Comparison of ENCODE assay signal across 29 cellular contexts in genomic region chr15:70615435-70616310, GRCh38.
"Had no signal": no experiment of that assay in that cellular context is flagged by ENCODE, and none has a peak within 500 bp of the region (broad histone marks: within the 10 kb centered on the region; RNA-seq: fewer than 3 reads in every experiment).

No MANE protein-coding gene starts in this region.

- DNase-seq: activated CD8-positive, alpha-beta memory T cell treated with anti-CD3 and anti-CD28 coated beads, Interleukin-2, amount 50 U/mL, for 48 hours; activated gamma-delta T cell; activated naive CD4-positive, alpha-beta T cell treated with anti-CD3 and anti-CD28 coated beads, Interleukin-2, amount 10 ng/mL, durations not matched to agents 7 days and 5 days; activated naive CD8-positive, alpha-beta T cell treated with anti-CD3 and anti-CD28 coated beads, Interleukin-2, amount 10 ng/mL, durations not matched to agents 7 days and 5 days; activated T-cell treated with anti-CD3 and anti-CD28 coated beads, Interleukin-2, amount 50 U/mL, for 24 hours; amniotic stem cell; brain microvascular endothelial cell; effector memory CD8-positive, alpha-beta T cell; foreskin fibroblast; head of caudate nucleus; hippocampal formation; immature natural killer cell; kidney; midbrain; naive thymus-derived CD4-positive, alpha-beta T cell; ovary; retina; stimulated activated CD4-positive, alpha-beta T cell treated with anti-CD3 and anti-CD28 coated beads, Interleukin-4, amount 100 ng/mL, for 4 hours; stimulated activated CD8-positive, alpha-beta memory T cell treated with anti-CD3 and anti-CD28 coated beads, Interleukin-4, amount 100 ng/mL, for 48 hours; stimulated activated naive B cell treated with anti-CD40 and anti-IgM and Interleukin-4, amounts not matched to agents 10 μg/mL and 1 μg/mL and 100 μg/mL, for 72 hours; stomach; T-helper 2 cell; thyroid gland; upper lobe of left lung had no signal

- H3K27ac ChIP-seq: brain microvascular endothelial cell, coronary artery, ovary, prostate gland, skin epidermis, stomach, thyroid gland, upper lobe of left lung had no signal

- H3K36me3 Mint-ChIP-seq: activated naive CD4-positive, alpha-beta T cell treated with anti-CD3 and anti-CD28 coated beads, Interleukin-2, amount 10 ng/mL, durations not matched to agents 7 days and 5 days; activated naive CD8-positive, alpha-beta T cell treated with anti-CD3 and anti-CD28 coated beads, Interleukin-2, amount 10 ng/mL, durations not matched to agents 7 days and 5 days; immature natural killer cell; memory B cell; naive thymus-derived CD4-positive, alpha-beta T cell; stimulated activated naive B cell treated with anti-CD40 and anti-IgM and Interleukin-4, amounts not matched to agents 10 μg/mL and 1 μg/mL and 100 μg/mL, for 72 hours had no signal

- H3K36me3 ChIP-seq: brain microvascular endothelial cell, ovary, prostate gland, stomach, thyroid gland, upper lobe of left lung had no signal

- H3K4me1 ChIP-seq: prostate gland, upper lobe of left lung had no signal

- ATAC-seq: effector memory CD8-positive, alpha-beta T cell; naive thymus-derived CD4-positive, alpha-beta T cell; sciatic nerve; stimulated activated naive B cell treated with anti-CD40 and anti-IgM and Interleukin-4, amounts not matched to agents 10 μg/mL and 1 μg/mL and 100 μg/mL, for 72 hours had no signal

- H3K4me3 Mint-ChIP-seq: activated naive CD4-positive, alpha-beta T cell treated with anti-CD3 and anti-CD28 coated beads, Interleukin-2, amount 10 ng/mL, durations not matched to agents 7 days and 5 days; activated naive CD8-positive, alpha-beta T cell treated with anti-CD3 and anti-CD28 coated beads, Interleukin-2, amount 10 ng/mL, durations not matched to agents 7 days and 5 days; activated T-cell treated with anti-CD3 and anti-CD28 coated beads, Interleukin-2, amount 50 U/mL, for 24 hours; effector memory CD8-positive, alpha-beta T cell; immature natural killer cell; memory B cell; naive thymus-derived CD4-positive, alpha-beta T cell; stimulated activated naive B cell treated with anti-CD40 and anti-IgM and Interleukin-4, amounts not matched to agents 10 μg/mL and 1 μg/mL and 100 μg/mL, for 72 hours had no signal

- H3K9me3 Mint-ChIP-seq: activated naive CD4-positive, alpha-beta T cell treated with anti-CD3 and anti-CD28 coated beads, Interleukin-2, amount 10 ng/mL, durations not matched to agents 7 days and 5 days; activated T-cell treated with anti-CD3 and anti-CD28 coated beads, Interleukin-2, amount 50 U/mL, for 24 hours; effector memory CD8-positive, alpha-beta T cell; memory B cell had no signal

- H3K27me3 ChIP-seq: brain microvascular endothelial cell, ovary, stomach, thyroid gland, upper lobe of left lung had no signal

- H3K9me3 ChIP-seq: ovary, prostate gland, stomach, thyroid gland, upper lobe of left lung had no signal

- H3K4me1 Mint-ChIP-seq: activated naive CD4-positive, alpha-beta T cell treated with anti-CD3 and anti-CD28 coated beads, Interleukin-2, amount 10 ng/mL, durations not matched to agents 7 days and 5 days; activated naive CD8-positive, alpha-beta T cell treated with anti-CD3 and anti-CD28 coated beads, Interleukin-2, amount 10 ng/mL, durations not matched to agents 7 days and 5 days; immature natural killer cell; memory B cell; naive thymus-derived CD4-positive, alpha-beta T cell; stimulated activated naive B cell treated with anti-CD40 and anti-IgM and Interleukin-4, amounts not matched to agents 10 μg/mL and 1 μg/mL and 100 μg/mL, for 72 hours had no signal

- H3K27ac Mint-ChIP-seq: activated naive CD4-positive, alpha-beta T cell treated with anti-CD3 and anti-CD28 coated beads, Interleukin-2, amount 10 ng/mL, durations not matched to agents 7 days and 5 days; activated naive CD8-positive, alpha-beta T cell treated with anti-CD3 and anti-CD28 coated beads, Interleukin-2, amount 10 ng/mL, durations not matched to agents 7 days and 5 days; activated T-cell treated with anti-CD3 and anti-CD28 coated beads, Interleukin-2, amount 50 U/mL, for 24 hours; effector memory CD8-positive, alpha-beta T cell; immature natural killer cell; memory B cell; naive thymus-derived CD4-positive, alpha-beta T cell; stimulated activated naive B cell treated with anti-CD40 and anti-IgM and Interleukin-4, amounts not matched to agents 10 μg/mL and 1 μg/mL and 100 μg/mL, for 72 hours had no signal

- H3K4me3 ChIP-seq: coronary artery, ovary, prostate gland, skin epidermis, stomach, thyroid gland, upper lobe of left lung had no signal
